In genomic region chr9:87739546-87739945, GRCh38 we compare ENCODE assay signal across 11 cellular contexts.
"Had no signal": no experiment of that assay in that cellular context is flagged by ENCODE, and none has a peak within 500 bp of the region (broad histone marks: within the 10 kb centered on the region; RNA-seq: fewer than 3 reads in every experiment).

No MANE protein-coding gene starts in this region.

- H3K9ac ChIP-seq: GM23248 had no signal

- FAIRE-seq: H1, H54 had no signal

- H3K9me3 ChIP-seq: HAP-1 had no signal

- ATAC-seq: GM23338, HCT116 had no signal

- H3K4me2 ChIP-seq: GM23338 had no signal

- DNase-seq: GM23248, GOT3, H7, H9, HCEC 1CT, HFFc6 had no signal

- H3K27ac ChIP-seq: GM23248 had no signal

- H3K27ac Mint-ChIP-seq: GM23338, H9, HFFc6 had no signal

- H3K4me3 ChIP-seq: GM23248, GM23338, HAP-1 had no signal

- H3K4me1 Mint-ChIP-seq: GM23338, H9 had no signal

- H3K4me3 Mint-ChIP-seq: GM23338, H9, HFFc6 had no signal

- H2AFZ ChIP-seq: GM23248, GM23338 had no signal

- H3K4me1 ChIP-seq: HAP-1 had no signal

- H3K36me3 ChIP-seq: HAP-1 had no signal
